Comparison of ENCODE assay signal across 12 cellular contexts in the genomic region with DNA sequence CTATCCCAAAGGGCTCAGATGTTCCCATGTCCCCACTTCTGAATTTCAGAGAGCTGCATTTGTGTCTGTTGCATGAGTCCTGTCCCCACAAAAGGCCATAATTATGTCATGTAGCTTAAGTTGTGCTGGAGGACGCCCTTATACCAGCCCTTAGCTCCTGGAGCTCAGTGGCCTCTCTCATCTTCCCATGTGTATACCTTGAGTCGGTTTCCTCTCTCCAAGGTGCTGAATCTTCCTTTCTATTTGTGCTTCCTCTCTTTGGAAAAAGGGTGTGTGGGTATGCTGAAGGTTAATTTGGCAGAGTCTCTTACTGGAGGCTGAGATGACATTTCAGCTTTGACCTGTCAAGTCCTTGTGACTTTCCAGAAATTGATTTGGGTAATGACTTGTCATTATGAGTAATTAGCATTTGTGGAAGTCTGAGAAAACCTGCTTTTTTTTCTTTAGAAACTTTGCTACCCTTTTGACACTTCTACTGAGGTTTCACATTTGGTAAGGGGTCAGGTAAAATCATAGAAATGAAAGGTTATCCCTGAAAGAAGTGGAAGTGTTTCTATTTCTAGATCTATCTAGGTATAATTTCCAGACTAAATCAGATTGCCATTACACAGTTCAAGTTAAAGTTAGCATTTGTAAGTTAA.
DNase-seq lines count a peak whose midpoint lies in the region; ATAC-seq, FAIRE-seq and TF ChIP-seq lines count a peak whose summit lies in the region.
"Had no signal": no experiment of that assay in that cellular context is flagged by ENCODE, and none has a peak within 500 bp of the region (broad histone marks: within the 10 kb centered on the region; RNA-seq: fewer than 3 reads in every experiment).

No MANE protein-coding gene starts in this region.

- no peak overlapping the region for H3K27ac Mint-ChIP-seq in activated CD4-positive, alpha-beta memory T cell treated with anti-CD3 and anti-CD28 coated beads for 36 hours

- no peak overlapping the region for H2AFZ ChIP-seq in endothelial cell of umbilical vein (ENCODE audit: low read depth, low read length)
- H2AFZ ChIP-seq in neuronal stem cell (ENCODE audit: low read length), result no peak overlapping the region

- no peak overlapping the region for H3K4me3 ChIP-seq in HEK293 (ENCODE audit: low read depth, low read length)
- no peak overlapping the region for H3K4me3 ChIP-seq in endothelial cell of umbilical vein (replicated peaks in 1 of 3; ENCODE audit: insufficient read depth in 1 of 3, low read depth in 1 of 3, low read length in 3 of 3)
- H3K4me3 ChIP-seq in neuronal stem cell (ENCODE audit: low read length in 2 of 2), result no peak overlapping the region
- H3K4me3 ChIP-seq: adrenal gland, pancreas had no signal

- H3K9me3 Mint-ChIP-seq in activated CD4-positive, alpha-beta memory T cell treated with anti-CD3 and anti-CD28 coated beads for 36 hours, result no peaks in the 10 kb centered on the region

- no peak for TF ChIP-seq CTCF in HEK293 (tag by site-specific recombination; IDR thresholded peaks at IDR 0.05)
- no peak for TF ChIP-seq CTCF in endothelial cell of umbilical vein (IDR thresholded peaks at IDR 0.05; ENCODE audit: extremely low read depth in 1 of 2, insufficient read depth in 1 of 2, low read depth in 1 of 2, low read length in 2 of 2)

- H3K27me3 ChIP-seq in endothelial cell of umbilical vein (ENCODE audit: control insufficient read depth in 2 of 2, insufficient read depth in 2 of 2, low read length in 2 of 2), result no peaks in the 10 kb centered on the region
- no peaks in the 10 kb centered on the region for H3K27me3 ChIP-seq in neuronal stem cell (ENCODE audit: control insufficient read depth in 3 of 3, insufficient read depth in 3 of 3, low read depth in 1 of 3, low read length in 3 of 3)
- H3K27me3 ChIP-seq: adrenal gland, pancreas had no signal

- no peak overlapping the region for H2BK5ac ChIP-seq in neuronal stem cell (ENCODE audit: low read length)

- intact Hi-C loops in endothelial cell of umbilical vein (cut with micrococcal nuclease), result no loop called here
- intact Hi-C loops in activated CD4-positive, alpha-beta memory T cell treated with anti-CD3 and anti-CD28 coated beads for 36 hours (cut with micrococcal nuclease), result no loop called here

- H3K9me1 ChIP-seq in endothelial cell of umbilical vein (replicated peaks; ENCODE audit: control insufficient read depth, extremely low read depth, insufficient read depth, low read length), result no peaks in the 10 kb centered on the region

- no peak overlapping the region for H3K23ac ChIP-seq in neuronal stem cell (ENCODE audit: low read depth, low read length, poor library complexity)

- no peaks in the 10 kb centered on the region for H3K9me3 ChIP-seq in HEK293 (ENCODE audit: control insufficient read depth, insufficient read depth, low read depth, low read length)
- H3K9me3 ChIP-seq in endothelial cell of umbilical vein (replicated peaks; ENCODE audit: control insufficient read depth, insufficient read depth, low read length), result no peaks in the 10 kb centered on the region
- no peaks in the 10 kb centered on the region for H3K9me3 ChIP-seq in neuronal stem cell (replicated peaks in 1 of 2; ENCODE audit: control insufficient read depth in 2 of 2, insufficient read depth in 1 of 2, low read depth in 1 of 2, low read length in 2 of 2)
- H3K9me3 ChIP-seq: adrenal gland, pancreas had no signal

- BruUV-seq in endothelial cell of umbilical vein (replicated peaks; lab: Mats Ljungman, UMichigan), result no TSS peak

- no peak overlapping the region for H4K91ac ChIP-seq in neuronal stem cell (ENCODE audit: low read depth, low read length, poor library complexity)

- no peak overlapping the region for H2BK120ac ChIP-seq in neuronal stem cell (ENCODE audit: low read depth, low read length)

- no peak for ATAC-seq in GM18861 (IDR thresholded peaks at IDR 0.05; ENCODE audit: unreplicated experiment)
- ATAC-seq: activated CD4-positive, CD25-positive, alpha-beta regulatory T cell treated with anti-CD3 and anti-CD28 coated beads, Interleukin-2, amount 50 U/mL, for 24 hours had no signal

- H3K36me3 ChIP-seq in HEK293 (ENCODE audit: control insufficient read depth in 2 of 2, insufficient read depth in 1 of 2, low read length in 2 of 2), result no peaks in the 10 kb centered on the region
- no peaks in the 10 kb centered on the region for H3K36me3 ChIP-seq in endothelial cell of umbilical vein (ENCODE audit: control insufficient read depth in 2 of 2, extremely low read depth in 1 of 2, insufficient read depth in 2 of 2, low read length in 2 of 2)
- no peaks in the 10 kb centered on the region for H3K36me3 ChIP-seq in neuronal stem cell (replicated peaks in 1 of 2; ENCODE audit: control insufficient read depth in 2 of 2, insufficient read depth in 2 of 2, low read length in 2 of 2)
- H3K36me3 ChIP-seq: adrenal gland, pancreas had no signal

- no peak overlapping the region for H2BK15ac ChIP-seq in neuronal stem cell (ENCODE audit: low read length)

- H3K36me3 Mint-ChIP-seq in activated CD4-positive, alpha-beta memory T cell treated with anti-CD3 and anti-CD28 coated beads for 36 hours, result no peaks in the 10 kb centered on the region

- FAIRE-seq in endothelial cell of umbilical vein (lab: Jason Lieb, UNC), result peak; percentile 28
- FAIRE-seq: pancreas had no signal

- no peak overlapping the region for H4K8ac ChIP-seq in neuronal stem cell (ENCODE audit: low read depth, low read length)

- H3K4me1 Mint-ChIP-seq in activated CD4-positive, alpha-beta memory T cell treated with anti-CD3 and anti-CD28 coated beads for 36 hours (ENCODE audit: low read depth), result no peaks in the 10 kb centered on the region

- POLR2A ChIA-PET in HEK293 (lab: Yijun Ruan, JAX) (no interaction called here), endothelial cell of umbilical vein (lab: Charles Lee) (no interaction called here)
- POLR2A ChIA-PET in activated CD4-positive, alpha-beta memory T cell treated with anti-CD3 and anti-CD28 coated beads for 36 hours (lab: Charles Lee), result no interaction called here

- H3K4me2 ChIP-seq in endothelial cell of umbilical vein (ENCODE audit: insufficient read depth, low read length) (no peak overlapping the region), neuronal stem cell (ENCODE audit: insufficient read depth, low read length, poor library complexity, severe bottlenecking) (no peak overlapping the region)

- H3K9ac ChIP-seq in endothelial cell of umbilical vein (replicated peaks; ENCODE audit: extremely low read depth, insufficient read depth, low read length) (no peak overlapping the region), neuronal stem cell (ENCODE audit: low read depth, low read length, poor library complexity) (no peak overlapping the region)

- dilution Hi-C loops in endothelial cell of umbilical vein (cut with MboI; ENCODE audit: extremely low pct_ligation_motif_present, low sequenced_read_pairs), result no loop called here

- no peaks in the 10 kb centered on the region for H4K20me1 ChIP-seq in endothelial cell of umbilical vein (replicated peaks; ENCODE audit: control insufficient read depth, extremely low read depth, insufficient read depth, low read length)

- no peak overlapping the region for H3K14ac ChIP-seq in neuronal stem cell (ENCODE audit: low read length)

- CTCF ChIA-PET in HEK293 (lab: Yijun Ruan, JAX), result interaction anchor here (1.1 kb wide), 1 partner anchor 113 kb away, joined by 4 read pairs; no protein-coding TSS in a partner anchor
- CTCF ChIA-PET in endothelial cell of umbilical vein (lab: Charles Lee), result no interaction called here
- CTCF ChIA-PET in activated CD4-positive, alpha-beta memory T cell treated with anti-CD3 and anti-CD28 coated beads for 36 hours (lab: Charles Lee), result no interaction called here

- H2AK5ac ChIP-seq in neuronal stem cell (ENCODE audit: low read depth, low read length), result no peak overlapping the region

- no peak overlapping the region for H3K18ac ChIP-seq in neuronal stem cell (ENCODE audit: low read length)

- no peak overlapping the region for H3K4me3 Mint-ChIP-seq in activated CD4-positive, alpha-beta memory T cell treated with anti-CD3 and anti-CD28 coated beads for 36 hours

- DNase-seq in OCI-M1 (lab: John Stamatoyannopoulos, UW) (peak; percentile 27), endothelial cell of umbilical vein (ENCODE audit: low read depth, low spot score) (peak; percentile 14), neuronal stem cell (ENCODE audit: low spot score) (peak; percentile 70), HCEC 1CT (no peak), SHP77 treated with DMSO at 0.1 percent for 48 hours (lab: John Stamatoyannopoulos, UW) (no peak)
- no peak for DNase-seq in activated CD4-positive, alpha-beta memory T cell treated with anti-CD3 and anti-CD28 coated beads for 36 hours
- DNase-seq: NCI-H510A, pancreas had no signal

- no peak overlapping the region for H2BK12ac ChIP-seq in neuronal stem cell (ENCODE audit: low read length)

- H3K79me1 ChIP-seq in neuronal stem cell (ENCODE audit: low read depth, low read length), result no peaks in the 10 kb centered on the region

- H3K27me3 Mint-ChIP-seq in activated CD4-positive, alpha-beta memory T cell treated with anti-CD3 and anti-CD28 coated beads for 36 hours, result no peaks in the 10 kb centered on the region

- WGBS in neuronal stem cell (ENCODE audit: extremely low coverage in 2 of 2, insufficient read length in 2 of 2, insufficient replicate concordance in 1 of 2), 2 donors, result no CpG with 5 or more reads among the region's 2 CpGs

- TF ChIP-seq POLR2A in endothelial cell of umbilical vein (IDR thresholded peaks at IDR 0.05; ENCODE audit: low read depth, low read length), result no peak

- no peaks in the 10 kb centered on the region for H3K79me2 ChIP-seq in endothelial cell of umbilical vein (ENCODE audit: control insufficient read depth, insufficient read depth, low read length)

- H3K27ac ChIP-seq in HEK293 (ENCODE audit: extremely low read depth, low read depth, low read length), result no peak overlapping the region
- no peak overlapping the region for H3K27ac ChIP-seq in endothelial cell of umbilical vein (ENCODE audit: insufficient read depth, low read depth, low read length)
- no peak overlapping the region for H3K27ac ChIP-seq in neuronal stem cell (replicated peaks; ENCODE audit: low read length)
- H3K27ac ChIP-seq: adrenal gland, pancreas had no signal

- no peaks in the 10 kb centered on the region for H3K4me1 ChIP-seq in HEK293 (ENCODE audit: control insufficient read depth, insufficient read depth, low read length)
- H3K4me1 ChIP-seq in endothelial cell of umbilical vein (ENCODE audit: control insufficient read depth, extremely low read depth, insufficient read depth, low read length), result no peaks in the 10 kb centered on the region
- peaks cover 3 to 5% of the 10 kb centered on the region in 2 donors for H3K4me1 ChIP-seq in neuronal stem cell (ENCODE audit: control insufficient read depth in 2 of 2, insufficient read depth in 1 of 2, low read depth in 1 of 2, low read length in 2 of 2)
- H3K4me1 ChIP-seq: adrenal gland, pancreas had no signal

- H3K4ac ChIP-seq in neuronal stem cell (ENCODE audit: low read length), result no peak overlapping the region

TF ChIP-seq in HEK293, 187 proteins besides CTCF, POLR2A, EP300 and RAD21 (continues in another document):
- no peak for TF ChIP-seq HOXD13 (CRISPR knock-in tag; IDR thresholded peaks at IDR 0.05; ENCODE audit: borderline replicate concordance)

TF ChIP-seq in endothelial cell of umbilical vein, 7 proteins besides CTCF, POLR2A, EP300 and RAD21 (continues in another document):
- TF ChIP-seq POLR2AphosphoS5 (IDR thresholded peaks at IDR 0.05; ENCODE audit: insufficient read depth, low read depth, low read length) (no peak), MYC (IDR thresholded peaks at IDR 0.05; ENCODE audit: low read depth, low read length) (no peak)

Comparison
In these comparisons a context has a peak if more than half of its experiments do, and no peak if none do; other contexts are left out.
1. DNase-seq: peak in OCI-M1 (single experiment), endothelial cell of umbilical vein (single experiment) and neuronal stem cell (single experiment); none in HCEC 1CT (single experiment), activated CD4-positive, alpha-beta memory T cell treated with anti-CD3 and anti-CD28 coated beads for 36 hours (single experiment) and SHP77 treated with DMSO at 0.1 percent for 48 hours (single experiment).